ENCODE assay signal across 26 cellular contexts in genomic region chr12:29030006-29030405, GRCh38.
"Had no signal": no experiment of that assay in that cellular context is flagged by ENCODE, and none has a peak within 500 bp of the region (broad histone marks: within the 10 kb centered on the region; RNA-seq: fewer than 3 reads in every experiment).

No MANE protein-coding gene starts in this region.

- DNase-seq: hippocampal formation; kidney; left colon; left lung; lower lobe of right lung; midbrain; mucosa of descending colon; naive thymus-derived CD4-positive, alpha-beta T cell; nucleus accumbens; psoas muscle; right lobe of liver; stimulated activated CD4-positive, alpha-beta T cell treated with anti-CD3 and anti-CD28 coated beads, Interleukin-1b, Interleukin-23, amount 100 ng/mL, for 48 hours; stimulated activated CD4-positive, alpha-beta T cell treated with anti-CD3 and anti-CD28 coated beads, Interleukin-2, amount 100 ng/mL, for 48 hours; stimulated activated CD4-positive, alpha-beta T cell treated with anti-CD3 and anti-CD28 coated beads, Interleukin-4, amount 100 ng/mL, for 4 hours; stimulated activated CD8-positive, alpha-beta memory T cell treated with anti-CD3 and anti-CD28 coated beads, Interleukin-4, amount 100 ng/mL, for 48 hours; stimulated activated naive B cell treated with anti-CD40 and anti-IgM and Interleukin-4, amounts not matched to agents 10 μg/mL and 1 μg/mL and 100 μg/mL, for 72 hours; uterus had no signal

- H3K27me3 ChIP-seq: left lung, right atrium auricular region, right lobe of liver, tibial nerve, uterus had no signal

- H3K4me3 ChIP-seq: left lung, lower lobe of right lung, mucosa of descending colon, psoas muscle, right atrium auricular region, right lobe of liver, smooth muscle cell, tibial nerve, uterus had no signal

- H3K79me2 ChIP-seq: parathyroid adenoma had no signal

- H3K9me3 ChIP-seq: left lung, lower lobe of right lung, mucosa of descending colon, psoas muscle, right atrium auricular region, right lobe of liver, tibial nerve, uterus had no signal

- H2AFZ ChIP-seq: parathyroid adenoma had no signal

- H3K36me3 Mint-ChIP-seq: memory B cell; stimulated activated naive B cell treated with anti-CD40 and anti-IgM and Interleukin-4, amounts not matched to agents 10 μg/mL and 1 μg/mL and 100 μg/mL, for 72 hours had no signal

- H3K27ac ChIP-seq: left lung, lower lobe of right lung, parathyroid adenoma, psoas muscle, right atrium auricular region, right lobe of liver, tibial nerve, uterus had no signal

- H3K4me1 ChIP-seq: left lung, lower lobe of right lung, parathyroid adenoma, psoas muscle, right atrium auricular region, right lobe of liver, tibial nerve, uterus had no signal

- H3K9ac ChIP-seq: parathyroid adenoma had no signal

- H3K4me2 ChIP-seq: smooth muscle cell had no signal

- H3K4me3 Mint-ChIP-seq: memory B cell; naive thymus-derived CD4-positive, alpha-beta T cell; nephron; neural crest cell; stimulated activated naive B cell treated with anti-CD40 and anti-IgM and Interleukin-4, amounts not matched to agents 10 μg/mL and 1 μg/mL and 100 μg/mL, for 72 hours; stimulated activated naive CD8-positive, alpha-beta T cell treated with anti-CD3 and anti-CD28 coated beads, Interleukin-15, Interleukin-2, amounts not matched to agents 100 ng/mL and 50 ng/mL, for 24 hours; type B pancreatic cell had no signal

- H3K27ac Mint-ChIP-seq: memory B cell; naive thymus-derived CD4-positive, alpha-beta T cell; nephron; stimulated activated naive B cell treated with anti-CD40 and anti-IgM and Interleukin-4, amounts not matched to agents 10 μg/mL and 1 μg/mL and 100 μg/mL, for 72 hours; stimulated activated naive CD8-positive, alpha-beta T cell treated with anti-CD3 and anti-CD28 coated beads, Interleukin-15, Interleukin-2, amounts not matched to agents 100 ng/mL and 50 ng/mL, for 24 hours; type B pancreatic cell had no signal

- H3K36me3 ChIP-seq: left lung, lower lobe of right lung, right atrium auricular region, right lobe of liver, tibial nerve, uterus had no signal

- ATAC-seq: left colon; left lung; lower lobe of right lung; mucosa of descending colon; naive thymus-derived CD4-positive, alpha-beta T cell; psoas muscle; right lobe of liver; stimulated activated naive B cell treated with anti-CD40 and anti-IgM and Interleukin-4, amounts not matched to agents 10 μg/mL and 1 μg/mL and 100 μg/mL, for 72 hours had no signal

- H3K4me1 Mint-ChIP-seq: memory B cell, neural crest cell had no signal

- H3K9me3 Mint-ChIP-seq: nephron; neural crest cell; stimulated activated naive CD8-positive, alpha-beta T cell treated with anti-CD3 and anti-CD28 coated beads, Interleukin-15, Interleukin-2, amounts not matched to agents 100 ng/mL and 50 ng/mL, for 24 hours; type B pancreatic cell had no signal
